10 cellular contexts compared by ENCODE assay signal in the genomic region with DNA sequence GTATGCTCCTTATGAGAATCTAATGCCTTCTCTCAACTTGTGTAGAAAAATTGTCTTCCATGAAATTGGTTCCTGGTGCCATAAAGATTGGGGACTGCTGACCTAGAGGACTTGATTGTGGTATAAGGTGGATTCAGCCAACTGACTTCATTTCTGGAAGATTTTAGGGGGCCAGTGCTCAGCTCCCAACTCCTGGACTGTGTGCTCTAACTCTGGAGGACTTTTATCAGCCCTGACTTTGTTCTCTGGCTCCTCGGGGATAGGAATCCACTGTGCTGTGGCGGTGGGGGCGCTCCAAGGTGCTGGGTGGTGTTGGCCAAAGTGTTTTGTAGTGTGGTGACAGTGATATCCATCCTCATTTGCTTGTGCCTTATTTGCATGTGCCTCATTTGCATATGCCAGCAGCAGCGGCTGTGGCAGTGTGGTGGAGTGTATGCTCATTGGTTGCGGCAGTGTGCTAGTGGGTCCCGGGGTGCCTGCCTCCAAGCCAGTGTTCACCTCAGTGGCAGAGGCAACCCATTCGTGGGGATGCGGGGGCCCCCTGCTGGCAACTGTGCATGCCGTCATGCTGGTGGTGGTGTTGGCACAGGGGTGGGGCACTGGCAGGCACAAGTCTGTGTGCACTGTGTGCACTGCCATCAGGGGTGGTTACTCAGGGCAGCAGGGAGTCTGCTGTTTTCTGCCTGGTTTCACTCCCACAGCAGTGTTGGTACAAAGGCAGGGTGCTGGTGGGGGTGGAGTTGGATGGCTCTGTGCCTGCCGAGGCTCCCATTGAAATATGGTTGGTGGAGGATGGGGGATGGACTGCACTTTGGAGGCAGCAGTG.
DNase-seq lines count a peak whose midpoint lies in the region; ATAC-seq and TF ChIP-seq lines count a peak whose summit lies in the region.
"Had no signal": no experiment of that assay in that cellular context is flagged by ENCODE, and none has a peak within 500 bp of the region (broad histone marks: within the 10 kb centered on the region; RNA-seq: fewer than 3 reads in every experiment).

No MANE protein-coding gene starts in this region.

- TF ChIP-seq CTCF in GM10266 (IDR thresholded peaks at IDR 0.05; ENCODE audit: control insufficient read depth, insufficient read depth, low read depth, missing control alignments) = peak; percentile 16
- no peak for TF ChIP-seq CTCF in coronary artery (IDR thresholded peaks at IDR 0.05)

- H3K27ac ChIP-seq in coronary artery = no peak overlapping the region
- H3K27ac ChIP-seq: adrenal gland, HL-60 had no signal

- ATAC-seq in GM18870 (IDR thresholded peaks at IDR 0.05; ENCODE audit: unreplicated experiment) (no peak), HG03159 (IDR thresholded peaks at IDR 0.05; ENCODE audit: unreplicated experiment) (no peak)

- H3K4me3 ChIP-seq in coronary artery = no peak overlapping the region
- H3K4me3 ChIP-seq: adrenal gland had no signal

- DNase-seq in GM10266 (ENCODE audit: extremely low spot score) (no peak), NCI-H526 treated with DMSO at 0.1 percent for 48 hours (lab: John Stamatoyannopoulos, UW) (peak; percentile 96), nucleus accumbens (lab: John Stamatoyannopoulos, UW) (peak in 47 of 56 donors; percentile 2 to 73 (median 28)), NCI-H1436 treated with DMSO at 0.1 percent for 48 hours (lab: John Stamatoyannopoulos, UW) (no peak), coronary artery (ENCODE audit: low spot score) (no peak)
- DNase-seq in effector CD8-positive, alpha-beta T cell (lab: John Stamatoyannopoulos, UW) = peak; percentile 2

Comparison
In these comparisons a context has a peak if more than half of its experiments do, and no peak if none do; other contexts are left out.
1. DNase-seq: peak in NCI-H526 treated with DMSO at 0.1 percent for 48 hours (single experiment), effector CD8-positive, alpha-beta T cell (single experiment) and nucleus accumbens (47 of 56); none in GM10266 (single experiment), NCI-H1436 treated with DMSO at 0.1 percent for 48 hours (single experiment) and coronary artery (single experiment).